In genomic region chr11:92932023-92932422, GRCh38 we compare ENCODE assay signal across 1 cellular context.
TF ChIP-seq lines count a peak whose summit lies in the region.

No MANE protein-coding gene starts in this region.

TF ChIP-seq in WTC11, 78 proteins besides CTCF, POLR2A, EP300 and RAD21 (continued from another document):
- TF ChIP-seq, protein P1, sequence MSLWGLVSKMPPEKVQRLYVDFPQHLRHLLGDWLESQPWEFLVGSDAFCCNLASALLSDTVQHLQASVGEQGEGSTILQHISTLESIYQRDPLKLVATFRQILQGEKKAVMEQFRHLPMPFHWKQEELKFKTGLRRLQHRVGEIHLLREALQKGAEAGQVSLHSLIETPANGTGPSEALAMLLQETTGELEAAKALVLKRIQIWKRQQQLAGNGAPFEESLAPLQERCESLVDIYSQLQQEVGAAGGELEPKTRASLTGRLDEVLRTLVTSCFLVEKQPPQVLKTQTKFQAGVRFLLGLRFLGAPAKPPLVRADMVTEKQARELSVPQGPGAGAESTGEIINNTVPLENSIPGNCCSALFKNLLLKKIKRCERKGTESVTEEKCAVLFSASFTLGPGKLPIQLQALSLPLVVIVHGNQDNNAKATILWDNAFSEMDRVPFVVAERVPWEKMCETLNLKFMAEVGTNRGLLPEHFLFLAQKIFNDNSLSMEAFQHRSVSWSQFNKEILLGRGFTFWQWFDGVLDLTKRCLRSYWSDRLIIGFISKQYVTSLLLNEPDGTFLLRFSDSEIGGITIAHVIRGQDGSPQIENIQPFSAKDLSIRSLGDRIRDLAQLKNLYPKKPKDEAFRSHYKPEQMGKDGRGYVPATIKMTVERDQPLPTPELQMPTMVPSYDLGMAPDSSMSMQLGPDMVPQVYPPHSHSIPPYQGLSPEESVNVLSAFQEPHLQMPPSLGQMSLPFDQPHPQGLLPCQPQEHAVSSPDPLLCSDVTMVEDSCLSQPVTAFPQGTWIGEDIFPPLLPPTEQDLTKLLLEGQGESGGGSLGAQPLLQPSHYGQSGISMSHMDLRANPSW (CRISPR knock-in tag; conservative IDR thresholded peaks at IDR 0.05; ENCODE audit: low read depth): no peak
- TF ChIP-seq ZNF532 (CRISPR knock-in tag; IDR thresholded peaks at IDR 0.05; ENCODE audit: borderline replicate concordance) (no peak), FOXJ3 (CRISPR knock-in tag; IDR thresholded peaks at IDR 0.05; ENCODE audit: borderline replicate concordance) (no peak), ZNF121 (CRISPR knock-in tag; IDR thresholded peaks at IDR 0.05) (no peak), ATF1 (CRISPR knock-in tag; IDR thresholded peaks at IDR 0.05) (no peak), NR3C1 (CRISPR knock-in tag; conservative IDR thresholded peaks at IDR 0.05; ENCODE audit: low read depth) (no peak), TEAD1 (CRISPR knock-in tag; IDR thresholded peaks at IDR 0.05) (no peak), SP1 (CRISPR knock-in tag; conservative IDR thresholded peaks at IDR 0.05) (no peak)
- TF ChIP-seq, protein P2, sequence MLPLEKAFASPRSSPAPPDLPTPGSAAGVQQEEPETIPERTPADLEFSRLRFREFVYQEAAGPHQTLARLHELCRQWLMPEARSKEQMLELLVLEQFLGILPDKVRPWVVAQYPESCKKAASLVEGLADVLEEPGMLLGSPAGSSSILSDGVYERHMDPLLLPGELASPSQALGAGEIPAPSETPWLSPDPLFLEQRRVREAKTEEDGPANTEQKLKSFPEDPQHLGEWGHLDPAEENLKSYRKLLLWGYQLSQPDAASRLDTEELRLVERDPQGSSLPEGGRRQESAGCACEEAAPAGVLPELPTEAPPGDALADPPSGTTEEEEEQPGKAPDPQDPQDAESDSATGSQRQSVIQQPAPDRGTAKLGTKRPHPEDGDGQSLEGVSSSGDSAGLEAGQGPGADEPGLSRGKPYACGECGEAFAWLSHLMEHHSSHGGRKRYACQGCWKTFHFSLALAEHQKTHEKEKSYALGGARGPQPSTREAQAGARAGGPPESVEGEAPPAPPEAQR (CRISPR knock-in tag; IDR thresholded peaks at IDR 0.05): no peak
